10 cellular contexts compared by ENCODE assay signal in the genomic region with DNA sequence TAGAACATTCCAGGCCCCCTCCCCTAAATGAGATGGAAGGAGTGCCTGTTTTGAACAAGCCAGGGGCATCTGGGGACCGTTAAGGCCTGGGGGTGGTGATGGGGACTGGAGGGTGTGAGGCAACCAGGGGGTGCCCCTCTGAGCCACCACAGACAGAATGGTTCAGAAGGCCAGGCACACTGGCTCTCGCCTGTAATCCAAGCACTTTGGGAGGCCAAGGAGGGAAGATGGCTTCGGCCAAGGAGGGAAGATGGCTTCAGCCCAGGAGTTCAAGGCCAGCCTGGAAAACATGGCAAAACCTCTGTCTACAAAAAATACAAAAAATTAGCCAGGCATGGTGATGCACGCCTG. TPM values are rescaled to one million over a fixed set of nuclear protein-coding genes. Genes with fewer than 3 reads are reported as not detected.
A peak's percentile ranks its signal among the peaks of the same experiment; 100 is the strongest.
DNase-seq lines count a peak whose midpoint lies in the region; ATAC-seq and TF ChIP-seq lines count a peak whose summit lies in the region.
"Had no signal": no experiment of that assay in that cellular context is flagged by ENCODE, and none has a peak within 500 bp of the region (broad histone marks: within the 10 kb centered on the region; RNA-seq: fewer than 3 reads in every experiment).

No MANE protein-coding gene starts in this region.

- H3K79me2 ChIP-seq in osteoblast (ENCODE audit: insufficient read depth, low read length) = peaks cover 84% of the 10 kb centered on the region

- H3K9me3 ChIP-seq in NT2/D1 (ENCODE audit: insufficient read depth, low read length) (no peaks in the 10 kb centered on the region), osteoblast (ENCODE audit: low read depth, low read length) (no peaks in the 10 kb centered on the region)

- peak overlapping the region; percentile 96 for H3K27ac Mint-ChIP-seq in endothelial cell (ENCODE audit: unreplicated experiment)

- H3K9ac ChIP-seq in NT2/D1 (ENCODE audit: insufficient read length, low read depth) = peak overlapping the region; percentile 26

- H3K36me3 Mint-ChIP-seq in endothelial cell (ENCODE audit: low read depth, unreplicated experiment) = peaks cover 30% of the 10 kb centered on the region

- ATAC-seq in GM21367 (IDR thresholded peaks at IDR 0.05; ENCODE audit: unreplicated experiment) = no peak

- peak overlapping the region; percentile 97 for H3K4me2 ChIP-seq in osteoblast (ENCODE audit: insufficient read depth, low read length)

- H3K36me3 ChIP-seq in BJ (ENCODE audit: control insufficient read depth, insufficient read depth, low read length) (peaks cover 2% of the 10 kb centered on the region), NT2/D1 (ENCODE audit: insufficient read depth, insufficient read length, low read length) (peaks cover 73% of the 10 kb centered on the region), osteoblast (ENCODE audit: insufficient read depth, low read length) (peaks cover 9% of the 10 kb centered on the region)

- peak overlapping the region; percentile 59 for H3K27ac ChIP-seq in osteoblast (ENCODE audit: low read depth, low read length)

- peaks cover 38% of the 10 kb centered on the region for H3K27me3 Mint-ChIP-seq in endothelial cell (ENCODE audit: unreplicated experiment)

- H3K4me1 ChIP-seq in NT2/D1 (ENCODE audit: insufficient read depth, insufficient read length) (peaks cover 35% of the 10 kb centered on the region), osteoblast (ENCODE audit: insufficient read depth, low read length) (peaks cover 45% of the 10 kb centered on the region)

- TF ChIP-seq CTCF in BJ (IDR thresholded peaks at IDR 0.05; ENCODE audit: insufficient read depth, low read depth, low read length) (no peak), endothelial cell (IDR thresholded peaks at IDR 0.05; ENCODE audit: unreplicated experiment) (no peak), osteoblast (IDR thresholded peaks at IDR 0.05; ENCODE audit: extremely low read depth, low read depth, low read length) (no peak)

- DNase-seq in BJ (ENCODE audit: low read depth) (no peak), NT2/D1 (ENCODE audit: low read depth, low spot score) (no peak), endothelial cell (ENCODE audit: low spot score) (no peak), osteoblast (ENCODE audit: insufficient read length, low spot score, missing footprints) (peak; percentile 59), medulla oblongata (ENCODE audit: extremely low spot score) (no peak), 8988T (no peak), SHP77 (lab: John Stamatoyannopoulos, UW) (no peak)
- DNase-seq: central memory CD4-positive, alpha-beta T cell; SIG-M5 had no signal

- POLR2A ChIA-PET in BJ (lab: Charles Lee) = no interaction called here

- H3K9me3 Mint-ChIP-seq in endothelial cell (ENCODE audit: unreplicated experiment) = no peaks in the 10 kb centered on the region

- peak overlapping the region; percentile 92 for H3K4me3 ChIP-seq in BJ (ENCODE audit: low read depth, low read length)
- H3K4me3 ChIP-seq in NT2/D1 (ENCODE audit: insufficient read length, low read depth) = no peak overlapping the region
- peak overlapping the region; percentile 82 for H3K4me3 ChIP-seq in osteoblast (ENCODE audit: insufficient read depth, low read length)

- peaks cover 44% of the 10 kb centered on the region for H3K4me1 Mint-ChIP-seq in endothelial cell (ENCODE audit: unreplicated experiment)

- H2AFZ ChIP-seq in osteoblast (ENCODE audit: low read length) = no peak overlapping the region

- peak overlapping the region; percentile 100 for H3K4me3 Mint-ChIP-seq in endothelial cell (ENCODE audit: unreplicated experiment)

- H3K27me3 ChIP-seq in BJ (ENCODE audit: control insufficient read depth, insufficient read depth, low read length) (no peaks in the 10 kb centered on the region), NT2/D1 (ENCODE audit: insufficient read depth, insufficient read length) (peaks cover 7% of the 10 kb centered on the region), osteoblast (ENCODE audit: insufficient read depth, low read length) (no peaks in the 10 kb centered on the region)

- CTCF ChIA-PET in BJ (lab: Yijun Ruan, JAX) = no interaction called here

- H4K20me1 ChIP-seq in osteoblast (ENCODE audit: insufficient read depth, low read length) = peaks cover 36% of the 10 kb centered on the region

RNA-seq across cellular contexts. Expression of a gene that starts 4.3 kb away (rescaled TPM):
- polyA plus RNA-seq in BJ (2011; rRNA removed) = 64.9 and 117 TPM in 2 replicates
- polyA minus RNA-seq in BJ (2011; rRNA and poly(A)+ RNA removed) = 65.5 and 66.4 TPM in 2 replicates
- total RNA-seq in endothelial cell (ENCODE audit: unreplicated experiment) (1,785 TPM), osteoblast (163 and 182 TPM in 2 replicates)
